ENCODE assay signal across 28 cellular contexts in genomic region chr3:130250982-130251381, GRCh38.
"Had no signal": no experiment of that assay in that cellular context is flagged by ENCODE, and none has a peak within 500 bp of the region (broad histone marks: within the 10 kb centered on the region; RNA-seq: fewer than 3 reads in every experiment).

No MANE protein-coding gene starts in this region.

- H3K9me3 ChIP-seq: neutrophil, pancreas, psoas muscle, right lobe of liver, sigmoid colon, stomach, thoracic aorta, thyroid gland, tibial nerve, upper lobe of left lung, vagina had no signal

- H3K4me1 ChIP-seq: neural progenitor cell, pancreas, psoas muscle, right lobe of liver, sigmoid colon, stomach, thyroid gland, tibial nerve, upper lobe of left lung, vagina had no signal

- H3K27me3 ChIP-seq: neural progenitor cell, neutrophil, pancreas, right lobe of liver, sigmoid colon, stomach, thyroid gland, tibial nerve, upper lobe of left lung, vagina had no signal

- H3K4me1 Mint-ChIP-seq: naive thymus-derived CD4-positive, alpha-beta T cell; natural killer cell; nephron; neural progenitor cell; stimulated activated naive B cell treated with anti-CD40 and anti-IgM and Interleukin-4, amounts not matched to agents 10 μg/mL and 1 μg/mL and 100 μg/mL, for 72 hours had no signal

- H3K27ac Mint-ChIP-seq: naive thymus-derived CD4-positive, alpha-beta T cell; natural killer cell; nephron; neural progenitor cell; progenitor cell of endocrine pancreas; stimulated activated naive B cell treated with anti-CD40 and anti-IgM and Interleukin-4, amounts not matched to agents 10 μg/mL and 1 μg/mL and 100 μg/mL, for 72 hours; stimulated activated naive CD8-positive, alpha-beta T cell treated with anti-CD3 and anti-CD28 coated beads, Interleukin-15, Interleukin-2, amounts not matched to agents 100 ng/mL and 50 ng/mL, for 24 hours had no signal

- H3K9me3 Mint-ChIP-seq: naive thymus-derived CD4-positive, alpha-beta T cell; natural killer cell; nephron; neural progenitor cell; stimulated activated naive B cell treated with anti-CD40 and anti-IgM and Interleukin-4, amounts not matched to agents 10 μg/mL and 1 μg/mL and 100 μg/mL, for 72 hours; stimulated activated naive CD8-positive, alpha-beta T cell treated with anti-CD3 and anti-CD28 coated beads, Interleukin-15, Interleukin-2, amounts not matched to agents 100 ng/mL and 50 ng/mL, for 24 hours had no signal

- ATAC-seq: naive thymus-derived CD4-positive, alpha-beta T cell; natural killer cell; pancreas; psoas muscle; right cardiac atrium; right lobe of liver; stimulated activated naive B cell treated with anti-CD40 and anti-IgM and Interleukin-4, amounts not matched to agents 10 μg/mL and 1 μg/mL and 100 μg/mL, for 72 hours had no signal

- H3K27ac ChIP-seq: neural progenitor cell, neutrophil, pancreas, psoas muscle, right lobe of liver, sigmoid colon, stomach, thoracic aorta, thyroid gland, tibial nerve, upper lobe of left lung, vagina had no signal

- H2AFZ ChIP-seq: neural progenitor cell had no signal

- H3K4me3 Mint-ChIP-seq: naive thymus-derived CD4-positive, alpha-beta T cell; natural killer cell; nephron; neural progenitor cell; stimulated activated naive B cell treated with anti-CD40 and anti-IgM and Interleukin-4, amounts not matched to agents 10 μg/mL and 1 μg/mL and 100 μg/mL, for 72 hours; stimulated activated naive CD8-positive, alpha-beta T cell treated with anti-CD3 and anti-CD28 coated beads, Interleukin-15, Interleukin-2, amounts not matched to agents 100 ng/mL and 50 ng/mL, for 24 hours had no signal

- H3K4me3 ChIP-seq: neural progenitor cell, pancreas, psoas muscle, right lobe of liver, sigmoid colon, stomach, thoracic aorta, thyroid gland, tibial nerve, upper lobe of left lung, vagina had no signal

- H3K9ac ChIP-seq: neural progenitor cell had no signal

- H3K27me3 Mint-ChIP-seq: progenitor cell of endocrine pancreas; stimulated activated naive B cell treated with anti-CD40 and anti-IgM and Interleukin-4, amounts not matched to agents 10 μg/mL and 1 μg/mL and 100 μg/mL, for 72 hours had no signal

- H3K36me3 Mint-ChIP-seq: naive thymus-derived CD4-positive, alpha-beta T cell; natural killer cell; neural progenitor cell; stimulated activated naive B cell treated with anti-CD40 and anti-IgM and Interleukin-4, amounts not matched to agents 10 μg/mL and 1 μg/mL and 100 μg/mL, for 72 hours had no signal

- DNase-seq: naive thymus-derived CD4-positive, alpha-beta T cell; natural killer cell; nucleus accumbens; pancreas; psoas muscle; right lobe of liver; sigmoid colon; small intestine; stimulated activated CD4-positive, alpha-beta T cell treated with anti-CD3 and anti-CD28 coated beads, Interleukin-15, amount 100 ng/mL, for 24 hours; stimulated activated CD4-positive, alpha-beta T cell treated with anti-CD3 and anti-CD28 coated beads, Interleukin-2, amount 100 ng/mL, for 24 hours; stimulated activated CD4-positive, alpha-beta T cell treated with anti-CD3 and anti-CD28 coated beads, Interleukin-2, amount 100 ng/mL, for 48 hours; stimulated activated CD4-positive, alpha-beta T cell treated with anti-CD3 and anti-CD28 coated beads, Interleukin-4, amount 100 ng/mL, for 4 hours; stimulated activated CD8-positive, alpha-beta memory T cell treated with anti-CD3 and anti-CD28 coated beads, Interleukin-4, amount 100 ng/mL, for 48 hours; stimulated activated naive B cell treated with anti-CD40 and anti-IgM and Interleukin-4, amounts not matched to agents 10 μg/mL and 1 μg/mL and 100 μg/mL, for 72 hours; stimulated activated naive CD4-positive, alpha-beta T cell treated with Interleukin-2 at 50 U/mL for 16 hours; stomach; thyroid gland; trophoblast cell; upper lobe of left lung had no signal

- H3K4me2 ChIP-seq: neural progenitor cell had no signal

- H3K36me3 ChIP-seq: neural progenitor cell, neutrophil, pancreas, right lobe of liver, sigmoid colon, stomach, thoracic aorta, thyroid gland, tibial nerve, upper lobe of left lung, vagina had no signal
